Comparison of ENCODE assay signal across 14 cellular contexts in the genomic region with DNA sequence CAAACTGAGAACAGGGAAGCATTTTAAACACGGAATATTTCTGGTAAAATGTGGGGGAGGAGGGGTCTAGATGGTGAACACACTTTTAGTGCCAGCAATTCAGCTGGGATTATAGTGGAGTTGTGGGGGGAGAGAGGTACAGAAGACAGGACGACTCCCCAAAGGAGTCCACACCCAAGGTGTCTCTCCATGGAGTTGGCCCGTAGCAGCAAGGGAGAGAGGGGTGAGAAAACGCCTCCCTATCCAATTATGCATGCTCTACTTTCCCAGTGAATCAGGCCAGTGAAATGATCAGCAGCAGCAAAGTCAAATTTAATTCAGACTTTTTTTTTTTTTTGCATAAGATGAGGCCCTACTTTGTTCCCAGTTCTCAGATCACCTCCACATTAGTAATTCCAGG. TPM values are rescaled to one million over a fixed set of nuclear protein-coding genes. Genes with fewer than 3 reads are reported as not detected.
DNase-seq lines count a peak whose midpoint lies in the region; ATAC-seq, FAIRE-seq and TF ChIP-seq lines count a peak whose summit lies in the region.
"Had no signal": no experiment of that assay in that cellular context is flagged by ENCODE, and none has a peak within 500 bp of the region (broad histone marks: within the 10 kb centered on the region; RNA-seq: fewer than 3 reads in every experiment).

No MANE protein-coding gene starts in this region.

- no peak overlapping the region for H4K5ac ChIP-seq in mesendoderm (ENCODE audit: low read length)

- H3K18ac ChIP-seq in mesendoderm (ENCODE audit: low read length) = no peak overlapping the region

- DNase-seq in HepG2 (ENCODE audit: low spot score) = no peak
- no peak for DNase-seq in right lobe of liver
- DNase-seq in activated naive CD8-positive, alpha-beta T cell treated with anti-CD3 and anti-CD28 coated beads, Interleukin-2, amount 50 U/mL, for 24 hours = no peak
- DNase-seq in mesendoderm = peak; percentile 25
- no peak for DNase-seq in vagina (ENCODE audit: extremely low spot score in 2 of 2)
- DNase-seq in NCI-H510A treated with DMSO at 0.1 percent for 48 hours (lab: John Stamatoyannopoulos, UW) = no peak
- no peak for DNase-seq in kidney tubule cell (ENCODE audit: low spot score)
- DNase-seq: activated gamma-delta T cell, Karpas-422, left ventricle myocardium inferior had no signal

- no peaks in the 10 kb centered on the region for H3K79me1 ChIP-seq in mesendoderm (ENCODE audit: low read length)

- H3K9me3 ChIP-seq in HepG2 (ENCODE audit: low read length) (no peaks in the 10 kb centered on the region), right lobe of liver (no peaks in the 10 kb centered on the region), vagina (no peaks in the 10 kb centered on the region)
- H3K9me3 ChIP-seq: breast epithelium, left ventricle myocardium inferior, right atrium auricular region had no signal

- BruUV-seq in HepG2 (replicated peaks; lab: Mats Ljungman, UMichigan) = no TSS peak

- no peak overlapping the region for H3K27ac ChIP-seq in HepG2 (ENCODE audit: extremely low read length, insufficient read depth, low read length)
- H3K27ac ChIP-seq in right lobe of liver = no peak overlapping the region
- peak overlapping the region; percentile 45 for H3K27ac ChIP-seq in mesendoderm (ENCODE audit: low read depth, low read length)
- H3K27ac ChIP-seq in vagina = peak overlapping the region; percentile 43
- H3K27ac ChIP-seq: breast epithelium, left ventricle myocardium inferior, right atrium auricular region had no signal

- H3K9ac ChIP-seq in HepG2 (ENCODE audit: insufficient read depth, low read depth, low read length) (no peak overlapping the region), mesendoderm (ENCODE audit: low read length) (no peak overlapping the region)

- no peaks in the 10 kb centered on the region for H3K79me2 ChIP-seq in HepG2 (ENCODE audit: insufficient read depth, low read length)
- no peaks in the 10 kb centered on the region for H3K79me2 ChIP-seq in mesendoderm (ENCODE audit: control insufficient read depth, insufficient read depth, low read length)

- TF ChIP-seq CTCF in HepG2 (CRISPR knock-in tag; IDR thresholded peaks at IDR 0.05) = no peak
- TF ChIP-seq CTCF in right lobe of liver (IDR thresholded peaks at IDR 0.05) = no peak
- TF ChIP-seq CTCF in vagina (IDR thresholded peaks at IDR 0.05) = no peak

- peak overlapping the region; percentile 62 for H3K4ac ChIP-seq in mesendoderm (ENCODE audit: low read depth, low read length)

- WGBS in HepG2 (ENCODE audit: low lambda C conversion rate) = 25% methylated on average over 4 of the region's 4 CpGs
- WGBS in right lobe of liver (ENCODE audit: insufficient coverage, low coverage, low lambda C conversion rate, missing lambda C conversion rate) = 81% methylated on average over 3 of the region's 4 CpGs
- no CpG with 5 or more reads among the region's 4 CpGs for WGBS in mesendoderm (ENCODE audit: extremely low coverage, insufficient coverage, low lambda C conversion rate)

- ATAC-seq in HepG2 = peak; percentile 46
- ATAC-seq in right lobe of liver = no peak
- ATAC-seq in activated naive CD8-positive, alpha-beta T cell treated with anti-CD3 and anti-CD28 coated beads, Interleukin-2, amount 50 U/mL, for 24 hours = no peak
- ATAC-seq in stimulated activated memory B cell treated with anti-CD40 and anti-IgM and Interleukin-4, amounts not matched to agents 10 μg/mL and 1 μg/mL and 100 μg/mL, for 72 hours = no peak

- in situ Hi-C loops in HepG2 (cut with HindIII; ENCODE audit: extremely low pct_ligation_motif_present, low pct_unique_long_range_greater_than_20kb) = no loop called here

- no peaks in the 10 kb centered on the region for H3K36me3 ChIP-seq in HepG2 (replicated peaks in 1 of 2; ENCODE audit: control insufficient read depth in 1 of 2, insufficient read depth in 2 of 2, low read length in 2 of 2)
- no peaks in the 10 kb centered on the region for H3K36me3 ChIP-seq in right lobe of liver
- H3K36me3 ChIP-seq in mesendoderm (ENCODE audit: control insufficient read depth, insufficient read depth, low read length) = no peaks in the 10 kb centered on the region
- no peaks in the 10 kb centered on the region for H3K36me3 ChIP-seq in vagina
- H3K36me3 ChIP-seq: breast epithelium, left ventricle myocardium inferior, right atrium auricular region had no signal

- H3K56ac ChIP-seq in mesendoderm (ENCODE audit: low read length) = peak overlapping the region; percentile 56

- H2BK15ac ChIP-seq in mesendoderm (replicated peaks; ENCODE audit: low read depth) = no peak overlapping the region

- H3K4me1 Mint-ChIP-seq in activated naive CD8-positive, alpha-beta T cell treated with anti-CD3 and anti-CD28 coated beads, Interleukin-2, amount 50 U/mL, for 24 hours = peaks cover 70% of the 10 kb centered on the region
- peaks cover 42% of the 10 kb centered on the region for H3K4me1 Mint-ChIP-seq in stimulated activated memory B cell treated with anti-CD40 and anti-IgM and Interleukin-4, amounts not matched to agents 10 μg/mL and 1 μg/mL and 100 μg/mL, for 72 hours

- no peak overlapping the region for H3K23ac ChIP-seq in mesendoderm (ENCODE audit: low read length)

- intact Hi-C loops in HepG2 (cut with micrococcal nuclease; ENCODE audit: unreplicated experiment) (no loop called here), right lobe of liver (cut with DNase I) (no loop called here), vagina (cut with DNase I) (no loop called here)

- H2AK5ac ChIP-seq in mesendoderm (ENCODE audit: low read length) = no peak overlapping the region

- CTCF ChIA-PET in HepG2 (lab: Yijun Ruan, JAX; ENCODE audit: low intra/inter-chr PET ratio, low total read pairs) = no interaction called here

- H3K9me3 Mint-ChIP-seq in activated naive CD8-positive, alpha-beta T cell treated with anti-CD3 and anti-CD28 coated beads, Interleukin-2, amount 50 U/mL, for 24 hours = no peaks in the 10 kb centered on the region
- no peaks in the 10 kb centered on the region for H3K9me3 Mint-ChIP-seq in stimulated activated memory B cell treated with anti-CD40 and anti-IgM and Interleukin-4, amounts not matched to agents 10 μg/mL and 1 μg/mL and 100 μg/mL, for 72 hours

- H3K27me3 Mint-ChIP-seq in activated naive CD8-positive, alpha-beta T cell treated with anti-CD3 and anti-CD28 coated beads, Interleukin-2, amount 50 U/mL, for 24 hours = no peaks in the 10 kb centered on the region
- H3K27me3 Mint-ChIP-seq in stimulated activated memory B cell treated with anti-CD40 and anti-IgM and Interleukin-4, amounts not matched to agents 10 μg/mL and 1 μg/mL and 100 μg/mL, for 72 hours = no peaks in the 10 kb centered on the region

- H2BK120ac ChIP-seq in mesendoderm (ENCODE audit: low read depth, low read length) = no peak overlapping the region

- TF ChIP-seq EP300 in HepG2 (IDR thresholded peaks at IDR 0.05; ENCODE audit: low read depth in 2 of 2, low read length in 2 of 2) (no peak), HepG2 (CRISPR knock-in tag; IDR thresholded peaks at IDR 0.05; ENCODE audit: borderline replicate concordance) (no peak)

- no peak overlapping the region for H2BK5ac ChIP-seq in mesendoderm (ENCODE audit: low read length)

- H4K20me1 ChIP-seq in HepG2 (ENCODE audit: insufficient read depth, low read length) = no peaks in the 10 kb centered on the region

- TF ChIP-seq POLR2A in HepG2 (IDR thresholded peaks at IDR 0.05; ENCODE audit: insufficient read depth in 1 of 2, low read depth in 2 of 2, low read length in 2 of 2) (no peak), right lobe of liver (IDR thresholded peaks at IDR 0.05) (no peak), vagina (IDR thresholded peaks at IDR 0.05) (no peak)

- H3K4me3 ChIP-seq in HepG2 (replicated peaks in 1 of 3; ENCODE audit: insufficient read depth in 1 of 3, low read depth in 2 of 3, low read length in 3 of 3) (no peak overlapping the region; a peak in 1 of 6 replicates), right lobe of liver (no peak overlapping the region), mesendoderm (ENCODE audit: low read length) (no peak overlapping the region), vagina (no peak overlapping the region)
- H3K4me3 ChIP-seq: breast epithelium, left ventricle myocardium inferior, right atrium auricular region had no signal

- H4K8ac ChIP-seq in mesendoderm (ENCODE audit: low read depth, low read length) = no peak overlapping the region

- H3K27me3 ChIP-seq in HepG2 (ENCODE audit: control insufficient read depth in 1 of 2, insufficient read depth in 2 of 2, low read length in 2 of 2) (no peaks in the 10 kb centered on the region), right lobe of liver (no peaks in the 10 kb centered on the region), mesendoderm (ENCODE audit: insufficient read depth, low read length, poor library complexity) (no peaks in the 10 kb centered on the region), vagina (no peaks in the 10 kb centered on the region)
- H3K27me3 ChIP-seq: breast epithelium, right atrium auricular region had no signal

- H3K4me2 ChIP-seq in HepG2 (ENCODE audit: low read depth, low read length) (peak overlapping the region; percentile 49), mesendoderm (ENCODE audit: low read length) (no peak overlapping the region)

- TF ChIP-seq RAD21 in HepG2 (CRISPR knock-in tag; IDR thresholded peaks at IDR 0.05) = no peak

- FAIRE-seq in HepG2 (lab: Jason Lieb, UNC) = no peak
- FAIRE-seq: GM19239 had no signal

- no peak overlapping the region for H2AFZ ChIP-seq in HepG2 (ENCODE audit: low read length)

- POLR2A ChIA-PET in HepG2 (lab: Yijun Ruan, JAX) = interaction anchor here (0.7 kb wide), 1 partner anchor 37 kb away, joined by 3 read pairs; no protein-coding TSS in a partner anchor

- H3K27ac Mint-ChIP-seq in activated naive CD8-positive, alpha-beta T cell treated with anti-CD3 and anti-CD28 coated beads, Interleukin-2, amount 50 U/mL, for 24 hours = peak overlapping the region; percentile 62
- H3K27ac Mint-ChIP-seq in stimulated activated memory B cell treated with anti-CD40 and anti-IgM and Interleukin-4, amounts not matched to agents 10 μg/mL and 1 μg/mL and 100 μg/mL, for 72 hours = no peak overlapping the region

- peaks cover 8% of the 10 kb centered on the region for H3K36me3 Mint-ChIP-seq in activated naive CD8-positive, alpha-beta T cell treated with anti-CD3 and anti-CD28 coated beads, Interleukin-2, amount 50 U/mL, for 24 hours (ENCODE audit: low read depth)
- H3K36me3 Mint-ChIP-seq in stimulated activated memory B cell treated with anti-CD40 and anti-IgM and Interleukin-4, amounts not matched to agents 10 μg/mL and 1 μg/mL and 100 μg/mL, for 72 hours = no peaks in the 10 kb centered on the region

- H3K4me1 ChIP-seq in HepG2 (ENCODE audit: insufficient read depth, low read length) (peaks cover 34% of the 10 kb centered on the region), right lobe of liver (peaks cover 0 to 10% (median 0%) of the 10 kb centered on the region in 4 donors), mesendoderm (ENCODE audit: control insufficient read depth, low read depth, low read length) (peaks cover 10% of the 10 kb centered on the region), vagina (peaks cover 29% of the 10 kb centered on the region)
- H3K4me1 ChIP-seq: breast epithelium, right atrium auricular region had no signal

- H3K4me3 Mint-ChIP-seq in activated naive CD8-positive, alpha-beta T cell treated with anti-CD3 and anti-CD28 coated beads, Interleukin-2, amount 50 U/mL, for 24 hours = no peak overlapping the region
- H3K4me3 Mint-ChIP-seq in stimulated activated memory B cell treated with anti-CD40 and anti-IgM and Interleukin-4, amounts not matched to agents 10 μg/mL and 1 μg/mL and 100 μg/mL, for 72 hours = no peak overlapping the region

RNA-seq across cellular contexts. Expression of a gene that starts 38.6 kb away (rescaled TPM):
- total RNA-seq in HepG2 (2016; rRNA removed; fragmentation: Illumina TruSeq; extraction: Trizol) (7.5 and 9.8 TPM in 2 replicates), right lobe of liver (100 to 1,000 TPM in 1 of 6 experiments, 10 to 100 TPM in 5; 23.4 to 129 (median 52.8) TPM), vagina (73.7 TPM)
- 2.4 and 5.7 TPM in 2 replicates for total RNA-seq in HepG2 (2016; cell fraction: cytosol; rRNA removed; fragmentation: Illumina TruSeq; extraction: Trizol; ENCODE audit: low read depth)
- total RNA-seq in HepG2 (2016; cell fraction: insoluble cytoplasmic fraction; rRNA removed; fragmentation: Illumina TruSeq; extraction: Trizol) = 5.9 and 8.9 TPM in 2 replicates
- 8.8 and 11.0 TPM in 2 replicates for total RNA-seq in HepG2 (2016; cell fraction: membrane; rRNA removed; fragmentation: Illumina TruSeq; extraction: Trizol)
- total RNA-seq in HepG2 (2016; cell fraction: nucleus; rRNA removed; fragmentation: Illumina TruSeq; extraction: Trizol) = 15.4 TPM in 2 replicates
- polyA plus RNA-seq in HepG2 (2011; rRNA removed) = 16.7 and 20.2 TPM in 2 replicates
- 12.2 and 14.4 TPM in 2 replicates for polyA plus RNA-seq in HepG2 (2011; cell fraction: cytosol; rRNA removed)
- polyA plus RNA-seq in HepG2 (2011; cell fraction: nucleus; rRNA removed) = 6.9 and 13.9 TPM in 2 replicates
- polyA plus RNA-seq in HepG2 (2012) = 22.3 and 32.9 TPM in 2 replicates
- 5.9 and 6.6 TPM in 2 replicates for polyA plus RNA-seq in HepG2 (2016; cell fraction: cytosol; fragmentation: Illumina TruSeq; extraction: Trizol; ENCODE audit: low read depth)
- polyA plus RNA-seq in HepG2 (2016; cell fraction: insoluble cytoplasmic fraction; fragmentation: Illumina TruSeq; extraction: Trizol; ENCODE audit: low read depth) = 13.5 and 13.8 TPM in 2 replicates
- polyA plus RNA-seq in HepG2 (2016; cell fraction: membrane; fragmentation: Illumina TruSeq; extraction: Trizol; ENCODE audit: low read depth) = 14.3 TPM in 2 replicates
- polyA plus RNA-seq in HepG2 (2016; cell fraction: nucleus; fragmentation: Illumina TruSeq; extraction: Trizol; ENCODE audit: insufficient read depth, low read depth) = 12.5 and 15.4 TPM in 2 replicates
- 33.4 and 51.6 TPM in 2 replicates for polyA minus RNA-seq in HepG2 (2011; rRNA and poly(A)+ RNA removed; ENCODE audit: low replicate concordance)
- polyA minus RNA-seq in HepG2 (2011; cell fraction: cytosol; rRNA and poly(A)+ RNA removed) = 10.3 and 17.6 TPM in 2 replicates
- polyA minus RNA-seq in HepG2 (2011; cell fraction: nucleus; rRNA and poly(A)+ RNA removed) = 40.3 and 44.8 TPM in 2 replicates
- polyA plus RNA-seq in mesendoderm (2013, experiment 1 of 2) = 9.7 TPM
- 10.6 TPM for polyA plus RNA-seq in mesendoderm (2013, experiment 2 of 2)

Comparison
In these comparisons a context has a peak if more than half of its experiments do, and no peak if none do; other contexts are left out.
1. H3K27ac ChIP-seq: peak in mesendoderm (single experiment) and vagina (single experiment); none in HepG2 (single experiment) and right lobe of liver (0 of 3).